ENCODE assay signal across 8 cellular contexts in the genomic region with DNA sequence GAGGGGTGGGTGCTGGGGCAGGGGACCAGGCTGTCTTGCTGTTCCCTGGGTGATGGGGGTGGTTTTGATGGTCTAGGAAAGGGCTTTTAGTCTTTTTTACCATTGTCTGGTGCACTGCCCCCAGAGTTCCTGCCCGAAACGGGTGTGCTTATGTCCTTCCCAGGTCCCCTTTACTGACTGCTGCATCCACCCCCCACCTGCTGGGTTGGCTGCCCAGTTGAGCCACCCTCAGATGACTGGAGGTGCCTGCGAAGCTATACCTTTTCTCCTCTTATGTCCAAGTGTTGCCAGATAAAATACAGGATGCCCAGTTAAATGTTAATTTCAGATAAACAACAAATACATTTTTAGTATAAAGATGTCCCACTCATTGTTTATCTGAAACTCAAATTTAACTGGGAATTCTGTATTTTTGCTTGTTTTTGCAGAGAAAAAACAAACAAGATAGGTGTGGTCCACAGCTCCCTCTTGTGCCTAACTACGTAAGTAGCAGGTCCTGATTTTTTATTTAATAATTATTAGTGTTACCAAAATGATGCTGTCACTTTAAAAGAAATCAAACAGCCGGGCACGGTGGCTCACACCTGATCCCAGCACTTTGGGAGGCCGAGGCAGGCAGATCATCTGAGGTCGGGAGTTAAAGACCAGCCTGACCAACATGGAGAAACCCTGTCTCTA. TPM values are rescaled to one million over a fixed set of nuclear protein-coding genes. Genes with fewer than 3 reads are reported as not detected.
DNase-seq lines count a peak whose midpoint lies in the region; ATAC-seq and TF ChIP-seq lines count a peak whose summit lies in the region.

No MANE protein-coding gene starts in this region.

- no peak overlapping the region for H3K4me2 ChIP-seq in SU-DHL-6 (ENCODE audit: low read depth, low read length, poor library complexity, severe bottlenecking)

- H2AFZ ChIP-seq in SU-DHL-6 (ENCODE audit: low read depth, low read length, severe bottlenecking) = no peak overlapping the region

- no peak overlapping the region for H3K27ac Mint-ChIP-seq in activated CD4-positive, alpha-beta memory T cell treated with anti-CD3 and anti-CD28 coated beads, Interleukin-2, amount 10 ng/mL, durations not matched to agents 7 days and 5 days

- H3K9me2 ChIP-seq in SU-DHL-6 (replicated peaks; ENCODE audit: insufficient read depth, low read length) = no peaks in the 10 kb centered on the region

- peaks cover 22% of the 10 kb centered on the region for H3K27me3 Mint-ChIP-seq in activated CD4-positive, alpha-beta memory T cell treated with anti-CD3 and anti-CD28 coated beads, Interleukin-2, amount 10 ng/mL, durations not matched to agents 7 days and 5 days

- CTCF ChIA-PET in activated CD4-positive, alpha-beta memory T cell treated with anti-CD3 and anti-CD28 coated beads, Interleukin-2, amount 10 ng/mL, durations not matched to agents 7 days and 5 days (lab: Charles Lee) = interaction anchor here (0.6 to 2.8 kb wide), 3 partner anchors 14 to 111 kb away, joined by 3 to 30 read pairs (median 3); no protein-coding TSS in a partner anchor

- POLR2A ChIA-PET in activated CD4-positive, alpha-beta memory T cell treated with anti-CD3 and anti-CD28 coated beads, Interleukin-2, amount 10 ng/mL, durations not matched to agents 7 days and 5 days (lab: Charles Lee) = no interaction called here

- intact Hi-C loops in tibial artery (cut with DNase I; ENCODE audit: low total_unique reads) = loop anchor here (5.0 kb wide), 2 partner anchors 108 to 123 kb away; no protein-coding TSS in a partner anchor

- no peaks in the 10 kb centered on the region for H3K4me1 ChIP-seq in tibial artery

- H3K36me3 ChIP-seq in SU-DHL-6 (ENCODE audit: low read length) = no peaks in the 10 kb centered on the region
- no peaks in the 10 kb centered on the region for H3K36me3 ChIP-seq in tibial artery

- DNase-seq in NOMO-1 treated with DMSO at 0.1 percent for 48 hours (lab: John Stamatoyannopoulos, UW; ENCODE audit: unreplicated experiment) (peak; percentile 2), NOMO-1 treated with dmso at 0.1 percent for 144 hours (lab: John Stamatoyannopoulos, UW; ENCODE audit: unreplicated experiment) (no peak), hippocampal formation (lab: John Stamatoyannopoulos, UW) (peak; percentile 19 to 51), tibial artery (no peak), RPMI8226 (no peak)
- no peak for DNase-seq in activated CD4-positive, alpha-beta memory T cell treated with anti-CD3 and anti-CD28 coated beads, Interleukin-2, amount 10 ng/mL, durations not matched to agents 7 days and 5 days

- H3K4me3 Mint-ChIP-seq in activated CD4-positive, alpha-beta memory T cell treated with anti-CD3 and anti-CD28 coated beads, Interleukin-2, amount 10 ng/mL, durations not matched to agents 7 days and 5 days = no peak overlapping the region

- H3K9ac ChIP-seq in SU-DHL-6 (ENCODE audit: low read length) = no peak overlapping the region

- peaks cover under 1% of the 10 kb centered on the region for H3K4me1 Mint-ChIP-seq in activated CD4-positive, alpha-beta memory T cell treated with anti-CD3 and anti-CD28 coated beads, Interleukin-2, amount 10 ng/mL, durations not matched to agents 7 days and 5 days

- no peak overlapping the region for H3K4me3 ChIP-seq in SU-DHL-6 (ENCODE audit: insufficient read depth, low read length, poor library complexity, severe bottlenecking)
- no peak overlapping the region for H3K4me3 ChIP-seq in tibial artery

- TF ChIP-seq CTCF in SU-DHL-6 (IDR thresholded peaks at IDR 0.05; ENCODE audit: insufficient read depth, low read length, poor library complexity, severe bottlenecking) = peak; percentile 59
- peak; percentile 49 to 61 for TF ChIP-seq CTCF in tibial artery (IDR thresholded peaks at IDR 0.05)

- no peaks in the 10 kb centered on the region for H3K9me3 ChIP-seq in SU-DHL-6 (ENCODE audit: insufficient read depth, low read length)
- no peaks in the 10 kb centered on the region for H3K9me3 ChIP-seq in tibial artery

- no peak for ATAC-seq in GM21390 (IDR thresholded peaks at IDR 0.05; ENCODE audit: unreplicated experiment)

- H4K20me1 ChIP-seq in SU-DHL-6 (ENCODE audit: low read depth, low read length) = no peaks in the 10 kb centered on the region

- no peaks in the 10 kb centered on the region for H3K27me3 ChIP-seq in SU-DHL-6 (ENCODE audit: low read length)
- H3K27me3 ChIP-seq in tibial artery = peaks cover 0 to 19% of the 10 kb centered on the region in 2 donors

- H3K9me3 Mint-ChIP-seq in activated CD4-positive, alpha-beta memory T cell treated with anti-CD3 and anti-CD28 coated beads, Interleukin-2, amount 10 ng/mL, durations not matched to agents 7 days and 5 days = no peaks in the 10 kb centered on the region

- H3K36me3 Mint-ChIP-seq in activated CD4-positive, alpha-beta memory T cell treated with anti-CD3 and anti-CD28 coated beads, Interleukin-2, amount 10 ng/mL, durations not matched to agents 7 days and 5 days (ENCODE audit: low read depth) = no peaks in the 10 kb centered on the region

- H3K79me2 ChIP-seq in SU-DHL-6 (ENCODE audit: insufficient read depth, low read length) = no peaks in the 10 kb centered on the region

- H3F3A ChIP-seq in SU-DHL-6 (ENCODE audit: insufficient read depth) = no peaks in the 10 kb centered on the region

- no peak overlapping the region for H3K27ac ChIP-seq in SU-DHL-6 (ENCODE audit: low read depth, low read length)
- no peak overlapping the region for H3K27ac ChIP-seq in tibial artery

RNA-seq across cellular contexts. Expression of a gene that starts 6.1 kb away (rescaled TPM):
- total RNA-seq in activated CD4-positive, alpha-beta memory T cell treated with anti-CD3 and anti-CD28 coated beads, Interleukin-2, amount 10 ng/mL, durations not matched to agents 7 days and 5 days = 10 to 100 TPM; 10.7 to 11.2 TPM

RNA-seq across cellular contexts. Expression of a gene that starts 6.3 kb away (rescaled TPM):
- total RNA-seq in activated CD4-positive, alpha-beta memory T cell treated with anti-CD3 and anti-CD28 coated beads, Interleukin-2, amount 10 ng/mL, durations not matched to agents 7 days and 5 days = 1 to 10 TPM; 6.3 to 8.5 TPM

RNA-seq across cellular contexts. Expression of a gene that starts 32.7 kb away (rescaled TPM):
- total RNA-seq in activated CD4-positive, alpha-beta memory T cell treated with anti-CD3 and anti-CD28 coated beads, Interleukin-2, amount 10 ng/mL, durations not matched to agents 7 days and 5 days = 10 to 100 TPM; 50.7 to 51.2 TPM

Comparison
In these comparisons a context has a peak if more than half of its experiments do, and no peak if none do; other contexts are left out.
1. DNase-seq: peak in NOMO-1 treated with DMSO at 0.1 percent for 48 hours (single experiment) and hippocampal formation (2 of 2); none in NOMO-1 treated with dmso at 0.1 percent for 144 hours (single experiment), tibial artery (0 of 2), activated CD4-positive, alpha-beta memory T cell treated with anti-CD3 and anti-CD28 coated beads, Interleukin-2, amount 10 ng/mL, durations not matched to agents 7 days and 5 days (single experiment) and RPMI8226 (single experiment).